23 cellular contexts compared by ENCODE assay signal in the genomic region with DNA sequence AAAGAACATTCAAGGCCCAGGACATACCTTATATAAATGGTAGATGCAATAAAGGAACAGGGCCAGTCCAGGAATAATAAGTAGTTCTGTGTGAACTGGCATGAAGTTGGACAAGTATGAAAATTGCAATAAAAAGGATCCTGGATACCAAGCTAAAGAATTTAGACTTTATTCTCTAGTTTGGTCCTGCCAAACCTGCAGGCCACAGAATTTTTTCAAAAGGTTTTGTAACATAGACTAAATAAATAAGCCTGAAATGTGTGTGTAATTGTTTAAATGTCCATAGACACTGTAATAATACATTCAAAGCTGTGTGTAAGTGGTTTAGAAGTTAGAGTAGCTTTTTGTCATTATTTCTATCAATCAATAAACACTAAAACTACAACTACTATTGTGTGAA.
DNase-seq lines count a peak whose midpoint lies in the region; ATAC-seq, FAIRE-seq and TF ChIP-seq lines count a peak whose summit lies in the region.
"Had no signal": no experiment of that assay in that cellular context is flagged by ENCODE, and none has a peak within 500 bp of the region (broad histone marks: within the 10 kb centered on the region; RNA-seq: fewer than 3 reads in every experiment).

No MANE protein-coding gene starts in this region.

- H3K27me3 ChIP-seq in liver (ENCODE audit: control insufficient read depth in 4 of 4, insufficient read depth in 4 of 4, low read length in 3 of 4), result no peaks in the 10 kb centered on the region
- no peaks in the 10 kb centered on the region for H3K27me3 ChIP-seq in HepG2 (ENCODE audit: control insufficient read depth in 1 of 2, insufficient read depth in 2 of 2, low read length in 2 of 2)
- no peaks in the 10 kb centered on the region for H3K27me3 ChIP-seq in adipocyte (replicated peaks; ENCODE audit: control insufficient read depth, insufficient read depth, low read length)
- no peaks in the 10 kb centered on the region for H3K27me3 ChIP-seq in right lobe of liver
- H3K27me3 ChIP-seq: BLaER1 treated with 17β-estradiol and CSF1 and Interleukin-3, amounts not matched to agents 10 nM and 100 nM had no signal

- H2AFZ ChIP-seq in HepG2 (ENCODE audit: low read length), result no peak overlapping the region

- CTCF ChIA-PET in HepG2 (lab: Yijun Ruan, JAX; ENCODE audit: low intra/inter-chr PET ratio, low total read pairs), result no interaction called here

- H3K27ac ChIP-seq in liver (ENCODE audit: low read depth in 1 of 2, low read length in 2 of 2) (peak overlapping the region; percentile 36 to 39), HepG2 (ENCODE audit: extremely low read length, insufficient read depth, low read length) (no peak overlapping the region), right lobe of liver (peak overlapping the region in 2 of 3 donors; percentile 23 to 61)
- H3K27ac ChIP-seq: BLaER1 treated with 17β-estradiol and CSF1 and Interleukin-3, amounts not matched to agents 10 nM and 100 nM; C4-2B had no signal

- no peak overlapping the region for H3K4me2 ChIP-seq in HepG2 (ENCODE audit: low read depth, low read length)
- H3K4me2 ChIP-seq: BLaER1 treated with 17β-estradiol and CSF1 and Interleukin-3, amounts not matched to agents 10 nM and 100 nM had no signal

- peak; percentile 11 to 43 for TF ChIP-seq RAD21 in liver (IDR thresholded peaks at IDR 0.05)
- no peak for TF ChIP-seq RAD21 in HepG2 (CRISPR knock-in tag; IDR thresholded peaks at IDR 0.05)

- in situ Hi-C loops in HepG2 (cut with HindIII; ENCODE audit: extremely low pct_ligation_motif_present, low pct_unique_long_range_greater_than_20kb), result no loop called here

- H3K36me3 ChIP-seq in liver (ENCODE audit: control insufficient read depth in 4 of 4, insufficient read depth in 3 of 4, low read depth in 1 of 4, low read length in 3 of 4) (no peaks in the 10 kb centered on the region), HepG2 (replicated peaks in 1 of 2; ENCODE audit: control insufficient read depth in 1 of 2, insufficient read depth in 2 of 2, low read length in 2 of 2) (no peaks in the 10 kb centered on the region), adipocyte (ENCODE audit: control insufficient read depth, insufficient read depth, low read length, severe bottlenecking) (no peaks in the 10 kb centered on the region), right lobe of liver (no peaks in the 10 kb centered on the region)
- H3K36me3 ChIP-seq: BLaER1 treated with 17β-estradiol and CSF1 and Interleukin-3, amounts not matched to agents 10 nM and 100 nM had no signal

- H3K79me2 ChIP-seq in HepG2 (ENCODE audit: insufficient read depth, low read length), result no peaks in the 10 kb centered on the region

- TF ChIP-seq POLR2A in HepG2 (IDR thresholded peaks at IDR 0.05; ENCODE audit: insufficient read depth in 1 of 2, low read depth in 2 of 2, low read length in 2 of 2) (no peak), right lobe of liver (IDR thresholded peaks at IDR 0.05) (no peak)

- intact Hi-C loops in HepG2 (cut with micrococcal nuclease; ENCODE audit: unreplicated experiment) (no loop called here), right lobe of liver (cut with DNase I) (no loop called here)

- H3K9ac ChIP-seq in liver (ENCODE audit: low read depth in 1 of 2, low read length in 2 of 2), result no peak overlapping the region
- H3K9ac ChIP-seq in HepG2 (ENCODE audit: insufficient read depth, low read depth, low read length), result no peak overlapping the region
- H3K9ac ChIP-seq in adipocyte (ENCODE audit: low read length), result peak overlapping the region; percentile 10
- H3K9ac ChIP-seq: BLaER1 treated with 17β-estradiol and CSF1 and Interleukin-3, amounts not matched to agents 10 nM and 100 nM had no signal

- no peak for ATAC-seq in HepG2
- ATAC-seq in right lobe of liver, result peak; percentile 69 to 91 (median 78)
- no peak for ATAC-seq in HG02642 (IDR thresholded peaks at IDR 0.05; ENCODE audit: poor library complexity, unreplicated experiment)
- ATAC-seq: CD8-positive, alpha-beta T cell had no signal

- TF ChIP-seq EP300 in HepG2 (IDR thresholded peaks at IDR 0.05; ENCODE audit: low read depth in 2 of 2, low read length in 2 of 2) (no peak), HepG2 (CRISPR knock-in tag; IDR thresholded peaks at IDR 0.05; ENCODE audit: borderline replicate concordance) (no peak)

- DNase-seq in HepG2 (ENCODE audit: low spot score) (no peak), adipocyte (ENCODE audit: low read depth) (no peak), right lobe of liver (no peak), T-helper 9 cell (no peak)
- no peak for DNase-seq in activated T-cell treated with anti-CD3 and anti-CD28 coated beads, Interleukin-2, amount 50 U/mL, for 48 hours
- DNase-seq: 8988T; ACHN; AML-193; Caco-2; Calu3; CD4-positive, alpha-beta T cell; CD8-positive, alpha-beta T cell; DMS79 treated with DMSO at 0.1 percent for 48 hours; GF-D8 had no signal

- H4K20me1 ChIP-seq in HepG2 (ENCODE audit: insufficient read depth, low read length), result no peaks in the 10 kb centered on the region
- H4K20me1 ChIP-seq: BLaER1 treated with 17β-estradiol and CSF1 and Interleukin-3, amounts not matched to agents 10 nM and 100 nM had no signal

- FAIRE-seq in HepG2 (lab: Jason Lieb, UNC), result no peak
- FAIRE-seq: A204.1, D721Med, G401.6, GM12891, GM19239 had no signal

- H3K4me1 ChIP-seq in liver (ENCODE audit: control insufficient read depth in 4 of 4, insufficient read depth in 4 of 4, low read length in 3 of 4), result peaks cover 0 to 9% (median 3%) of the 10 kb centered on the region in 4 donors
- H3K4me1 ChIP-seq in HepG2 (ENCODE audit: insufficient read depth, low read length), result no peaks in the 10 kb centered on the region
- no peaks in the 10 kb centered on the region for H3K4me1 ChIP-seq in adipocyte (ENCODE audit: control insufficient read depth, insufficient read depth, low read length)
- H3K4me1 ChIP-seq in right lobe of liver, result peaks cover 0 to 16% (median 3%) of the 10 kb centered on the region in 4 donors
- H3K4me1 ChIP-seq: BLaER1 treated with 17β-estradiol and CSF1 and Interleukin-3, amounts not matched to agents 10 nM and 100 nM; Caco-2 had no signal

- no peak for TF ChIP-seq CTCF in liver (IDR thresholded peaks at IDR 0.05; ENCODE audit: low read depth, low read length, missing input control)
- TF ChIP-seq CTCF in HepG2 (CRISPR knock-in tag; IDR thresholded peaks at IDR 0.05), result no peak
- no peak for TF ChIP-seq CTCF in right lobe of liver (IDR thresholded peaks at IDR 0.05)

- no peaks in the 10 kb centered on the region for H3K9me3 ChIP-seq in liver (ENCODE audit: control insufficient read depth in 4 of 4, low read length in 3 of 4)
- no peaks in the 10 kb centered on the region for H3K9me3 ChIP-seq in HepG2 (ENCODE audit: low read length)
- H3K9me3 ChIP-seq in adipocyte (ENCODE audit: control insufficient read depth, low read length), result no peaks in the 10 kb centered on the region
- no peaks in the 10 kb centered on the region for H3K9me3 ChIP-seq in right lobe of liver

- H3K4me3 ChIP-seq in liver (ENCODE audit: low read depth in 1 of 3, low read length in 3 of 3) (no peak overlapping the region), HepG2 (replicated peaks in 1 of 3; ENCODE audit: insufficient read depth in 1 of 3, low read depth in 2 of 3, low read length in 3 of 3) (no peak overlapping the region), adipocyte (ENCODE audit: low read length) (no peak overlapping the region), right lobe of liver (no peak overlapping the region)
- H3K4me3 ChIP-seq: BLaER1 treated with 17β-estradiol and CSF1 and Interleukin-3, amounts not matched to agents 10 nM and 100 nM had no signal

- POLR2A ChIA-PET in HepG2 (lab: Yijun Ruan, JAX), result no interaction called here

- no TSS peak for BruUV-seq in HepG2 (replicated peaks; lab: Mats Ljungman, UMichigan)

TF ChIP-seq in liver, 16 proteins besides CTCF, POLR2A, EP300 and RAD21 (continues in another document):
- TF ChIP-seq JUND (IDR thresholded peaks at IDR 0.05), result peak in 1 of 2 donors; percentile 19

TF ChIP-seq in HepG2, 621 proteins besides CTCF, POLR2A, EP300 and RAD21:
- TF ChIP-seq HIVEP1 (CRISPR knock-in tag; IDR thresholded peaks at IDR 0.05) (no peak), ZSCAN30 (CRISPR knock-in tag; IDR thresholded peaks at IDR 0.05) (no peak), ZNF232 (CRISPR knock-in tag; IDR thresholded peaks at IDR 0.05; ENCODE audit: borderline replicate concordance) (no peak), ZNF619 (CRISPR knock-in tag; IDR thresholded peaks at IDR 0.05) (no peak), SIN3B (IDR thresholded peaks at IDR 0.05; ENCODE audit: low read length) (no peak), RFXAP (CRISPR knock-in tag; IDR thresholded peaks at IDR 0.05; ENCODE audit: borderline replicate concordance) (no peak), CHD4 (IDR thresholded peaks at IDR 0.05; ENCODE audit: borderline replicate concordance, low read length) (no peak)

Comparison
In these comparisons a context has a peak if more than half of its experiments do, and no peak if none do; other contexts are left out.
1. ATAC-seq: peak in right lobe of liver (4 of 4); none in HepG2 (single experiment) and HG02642 (single experiment).